8 cellular contexts compared by ENCODE assay signal in the genomic region with DNA sequence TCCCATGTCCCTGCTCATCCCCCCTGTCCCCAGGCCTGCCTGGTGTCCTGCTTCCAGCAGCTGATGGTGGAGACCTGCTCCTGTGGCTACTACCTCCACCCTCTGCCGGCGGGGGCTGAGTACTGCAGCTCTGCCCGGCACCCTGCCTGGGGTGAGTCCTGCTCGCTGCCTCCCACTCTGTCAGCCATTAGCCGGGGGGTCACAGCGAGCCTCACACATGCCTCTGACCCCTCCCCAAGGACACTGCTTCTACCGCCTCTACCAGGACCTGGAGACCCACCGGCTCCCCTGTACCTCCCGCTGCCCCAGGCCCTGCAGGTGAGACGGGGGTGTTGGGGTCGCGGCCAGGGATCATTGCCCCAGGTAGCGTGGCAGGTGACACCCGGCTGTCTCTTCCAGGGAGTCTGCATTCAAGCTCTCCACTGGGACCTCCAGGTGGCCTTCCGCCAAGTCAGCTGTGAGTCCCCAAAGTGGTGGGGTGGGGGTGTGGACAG. TPM values are rescaled to one million over a fixed set of nuclear protein-coding genes. Genes with fewer than 3 reads are reported as not detected.
DNase-seq lines count a peak whose midpoint lies in the region; ATAC-seq, FAIRE-seq and TF ChIP-seq lines count a peak whose summit lies in the region.

No MANE protein-coding gene starts in this region.

- no peak overlapping the region for H3K9ac ChIP-seq in kidney (ENCODE audit: low read length in 2 of 2)

- no peak overlapping the region for H3K27ac ChIP-seq in CD8-positive, alpha-beta T cell (ENCODE audit: low read depth, low read length)
- no peak overlapping the region for H3K27ac ChIP-seq in kidney (ENCODE audit: low read depth in 2 of 2, low read length in 2 of 2)

- TF ChIP-seq CTCF in CD8-positive, alpha-beta T cell (IDR thresholded peaks at IDR 0.05) = peak; percentile 23
- TF ChIP-seq CTCF in astrocyte of the spinal cord (IDR thresholded peaks at IDR 0.05; ENCODE audit: low read depth, low read length) (peak; percentile 85), kidney (IDR thresholded peaks at IDR 0.05; ENCODE audit: borderline replicate concordance, extremely low read depth, insufficient read depth) (peak; percentile 67)

- H3K36me3 ChIP-seq in CD8-positive, alpha-beta T cell (ENCODE audit: insufficient read depth, low read length) = no peaks in the 10 kb centered on the region
- no peaks in the 10 kb centered on the region for H3K36me3 ChIP-seq in kidney (ENCODE audit: control insufficient read depth in 1 of 2, insufficient read depth in 2 of 2, low read length in 2 of 2)

- in situ Hi-C loops in astrocyte of the spinal cord (cut with HindIII; ENCODE audit: low sequenced_read_pairs) = no loop called here

- H3K4me3 Mint-ChIP-seq in CD8-positive, alpha-beta T cell = no peak overlapping the region
- no peak overlapping the region for H3K4me3 Mint-ChIP-seq in T-helper 2 cell treated with Interferon-gamma antibody and Interleukin-4, amounts not matched to agents 5 μg/mL and 100 μg/mL, for 36 hours

- CTCF ChIA-PET in CD8-positive, alpha-beta T cell (lab: Charles Lee) = interaction anchor here (0.9 to 3.9 kb wide), 5 partner anchors 11 to 306 kb away, joined by 3 to 101 read pairs (median 7); no protein-coding TSS in a partner anchor

- H3K4me3 ChIP-seq in CD8-positive, alpha-beta T cell (ENCODE audit: low read depth, low read length) = no peak overlapping the region
- H3K4me3 ChIP-seq in astrocyte of the spinal cord (ENCODE audit: low read depth, low read length) = no peak overlapping the region
- H3K4me3 ChIP-seq in kidney (ENCODE audit: low read length in 2 of 2) = no peak overlapping the region

- H3K27ac Mint-ChIP-seq in CD8-positive, alpha-beta T cell = no peak overlapping the region
- peak overlapping the region; percentile 36 for H3K27ac Mint-ChIP-seq in T-helper 2 cell treated with Interferon-gamma antibody and Interleukin-4, amounts not matched to agents 5 μg/mL and 100 μg/mL, for 36 hours

- DNase-seq in CD8-positive, alpha-beta T cell = peak in 5 of 7 experiments; percentile 43 to 65 (median 53)
- DNase-seq in HuH-7 (ENCODE audit: low spot score) (peak; percentile 95), astrocyte of the spinal cord (ENCODE audit: low read depth, low spot score) (peak; percentile 45), kidney (no peak), NCI-H2029 (lab: John Stamatoyannopoulos, UW) (no peak)
- DNase-seq in T-helper 2 cell treated with Interferon-gamma antibody and Interleukin-4, amounts not matched to agents 5 μg/mL and 100 μg/mL, for 36 hours (ENCODE audit: low spot score) = peak; percentile 47
- DNase-seq in stimulated activated CD8-positive, alpha-beta memory T cell treated with anti-CD3 and anti-CD28 coated beads, Interleukin-4, amount 100 ng/mL, for 48 hours = peak; percentile 80

- peaks cover 4% of the 10 kb centered on the region for H3K4me1 ChIP-seq in CD8-positive, alpha-beta T cell (ENCODE audit: insufficient read depth, low read length)
- H3K4me1 ChIP-seq in kidney (ENCODE audit: control insufficient read depth in 1 of 2, insufficient read depth in 1 of 2, low read depth in 1 of 2, low read length in 2 of 2) = peaks cover 0 to 5% of the 10 kb centered on the region in 2 donors

- peak; percentile 69 for ATAC-seq in CD8-positive, alpha-beta T cell
- no peak for ATAC-seq in GM21381 (IDR thresholded peaks at IDR 0.05; ENCODE audit: unreplicated experiment)

- H3K4me1 Mint-ChIP-seq in CD8-positive, alpha-beta T cell (ENCODE audit: low read depth) = peaks cover 3% of the 10 kb centered on the region
- H3K4me1 Mint-ChIP-seq in T-helper 2 cell treated with Interferon-gamma antibody and Interleukin-4, amounts not matched to agents 5 μg/mL and 100 μg/mL, for 36 hours (ENCODE audit: low read depth) = no peaks in the 10 kb centered on the region

- no peaks in the 10 kb centered on the region for H3K27me3 Mint-ChIP-seq in CD8-positive, alpha-beta T cell (ENCODE audit: low read depth)
- no peaks in the 10 kb centered on the region for H3K27me3 Mint-ChIP-seq in T-helper 2 cell treated with Interferon-gamma antibody and Interleukin-4, amounts not matched to agents 5 μg/mL and 100 μg/mL, for 36 hours (ENCODE audit: low read depth)

- H3K27me3 ChIP-seq in CD8-positive, alpha-beta T cell (ENCODE audit: insufficient read depth, low read length) = no peaks in the 10 kb centered on the region

- H3K36me3 Mint-ChIP-seq in CD8-positive, alpha-beta T cell = no peaks in the 10 kb centered on the region
- H3K36me3 Mint-ChIP-seq in T-helper 2 cell treated with Interferon-gamma antibody and Interleukin-4, amounts not matched to agents 5 μg/mL and 100 μg/mL, for 36 hours (ENCODE audit: low read depth) = no peaks in the 10 kb centered on the region

- intact Hi-C loops in CD8-positive, alpha-beta T cell (cut with DNase I, micrococcal nuclease) = loop anchor here in 1 of 2 experiments (2.0 kb wide), 2 partner anchors 167 to 257 kb away; no protein-coding TSS in a partner anchor
- intact Hi-C loops in kidney (cut with DNase I) = loop anchor here (10.0 kb wide), 1 partner anchor 165 kb away; no protein-coding TSS in a partner anchor

- H3K9me3 ChIP-seq in CD8-positive, alpha-beta T cell (ENCODE audit: low read length) = no peaks in the 10 kb centered on the region
- H3K9me3 ChIP-seq in kidney (ENCODE audit: control insufficient read depth in 1 of 2, low read length in 2 of 2) = no peaks in the 10 kb centered on the region

- no peaks in the 10 kb centered on the region for H3K9me3 Mint-ChIP-seq in CD8-positive, alpha-beta T cell
- no peaks in the 10 kb centered on the region for H3K9me3 Mint-ChIP-seq in T-helper 2 cell treated with Interferon-gamma antibody and Interleukin-4, amounts not matched to agents 5 μg/mL and 100 μg/mL, for 36 hours

- POLR2A ChIA-PET in CD8-positive, alpha-beta T cell (lab: Charles Lee) = no interaction called here

- no peak for FAIRE-seq in kidney (lab: Jason Lieb, UNC)

RNA-seq across cellular contexts. Expression of a gene that starts 10.0 kb away (rescaled TPM):
- total RNA-seq in CD8-positive, alpha-beta T cell = 10 to 100 TPM; 11.4 to 13.9 TPM
- total RNA-seq in kidney = 4.6 TPM
- 4.6 TPM for polyA plus RNA-seq in kidney (ENCODE audit: insufficient read depth, low read depth, low replicate concordance)

RNA-seq across cellular contexts. Expression of a gene that starts 16.6 kb away (rescaled TPM):
- total RNA-seq in CD8-positive, alpha-beta T cell = 10 to 100 TPM; 46.4 to 50.7 TPM
- total RNA-seq in kidney = 56.6 TPM
- 57.4 TPM for polyA plus RNA-seq in kidney (ENCODE audit: insufficient read depth, low read depth, low replicate concordance)

RNA-seq across cellular contexts. Expression of a gene that starts 17.4 kb away (rescaled TPM):
- total RNA-seq in CD8-positive, alpha-beta T cell = 10 to 100 TPM; 46.6 to 47.5 TPM
- 39.5 TPM for total RNA-seq in kidney
- polyA plus RNA-seq in kidney (ENCODE audit: insufficient read depth, low read depth, low replicate concordance) = 15.9 TPM

RNA-seq across cellular contexts. Expression of a gene that starts 18.1 kb away (rescaled TPM):
- total RNA-seq in CD8-positive, alpha-beta T cell = 10 to 100 TPM; 17.1 to 17.5 TPM
- 12.6 TPM for total RNA-seq in kidney
- polyA plus RNA-seq in kidney (ENCODE audit: insufficient read depth, low read depth, low replicate concordance) = 13.9 TPM

RNA-seq across cellular contexts. Expression of a gene that starts 34.2 kb away (rescaled TPM):
- total RNA-seq in CD8-positive, alpha-beta T cell = 100 to 1,000 TPM; 139 to 156 TPM
- 100 TPM for total RNA-seq in kidney
- polyA plus RNA-seq in kidney (ENCODE audit: insufficient read depth, low read depth, low replicate concordance) = 73.6 TPM

Comparison
In these comparisons a context has a peak if more than half of its experiments do, and no peak if none do; other contexts are left out.
1. DNase-seq: peak in CD8-positive, alpha-beta T cell (5 of 7), HuH-7 (single experiment), T-helper 2 cell treated with Interferon-gamma antibody and Interleukin-4, amounts not matched to agents 5 μg/mL and 100 μg/mL, for 36 hours (single experiment), astrocyte of the spinal cord (single experiment) and stimulated activated CD8-positive, alpha-beta memory T cell treated with anti-CD3 and anti-CD28 coated beads, Interleukin-4, amount 100 ng/mL, for 48 hours (single experiment); none in kidney (single experiment) and NCI-H2029 (single experiment).
2. CTCF ChIP-seq: peak in every context shown above with its lines; median percentile 85 in astrocyte of the spinal cord; 67 in kidney; 23 in CD8-positive, alpha-beta T cell.